ENCODE assay signal across 8 cellular contexts in the genomic region with DNA sequence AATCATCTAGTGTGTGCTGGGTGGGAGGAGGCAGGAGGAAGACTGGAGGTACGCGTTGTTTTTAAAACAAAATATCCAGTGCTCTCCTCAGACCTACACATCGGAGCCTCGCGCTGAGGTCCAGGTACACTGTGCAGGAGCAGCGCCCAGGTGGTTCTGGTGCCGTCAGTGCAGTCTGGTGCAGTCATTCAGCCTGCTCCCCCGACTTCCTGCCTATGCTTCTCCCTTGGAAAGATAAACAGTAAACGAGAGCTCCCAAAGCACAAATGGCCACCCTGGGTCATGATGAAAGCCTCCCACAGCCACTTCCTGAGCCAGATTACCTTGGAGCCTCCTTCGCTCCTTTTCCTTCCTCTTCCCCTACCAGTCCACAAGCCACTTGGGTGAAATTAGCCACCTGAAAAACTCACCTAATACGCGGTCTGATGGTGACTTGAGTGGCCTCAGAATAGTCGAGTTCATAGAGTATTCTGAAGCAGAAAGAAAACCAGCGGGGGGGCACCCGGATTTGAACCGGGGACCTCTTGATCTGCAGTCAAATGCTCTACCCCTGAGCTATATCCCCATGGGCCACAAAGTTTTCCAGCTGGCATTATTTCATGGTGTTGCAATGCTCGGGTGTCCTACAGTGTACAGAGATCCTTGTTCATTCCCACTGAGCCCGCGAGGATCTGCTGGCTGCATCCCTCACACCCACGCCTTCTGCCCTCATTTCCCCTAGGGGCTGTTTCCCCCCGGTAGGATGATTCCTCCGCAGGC.
A peak's percentile ranks its signal among the peaks of the same experiment; 100 is the strongest.
DNase-seq lines count a peak whose midpoint lies in the region; ATAC-seq, FAIRE-seq and TF ChIP-seq lines count a peak whose summit lies in the region.

No MANE protein-coding gene starts in this region.

- H3K79me1 ChIP-seq in H1 (ENCODE audit: low read depth, low read length) = no peaks in the 10 kb centered on the region

- CTCF ChIA-PET in H1 (lab: Charles Lee; ENCODE audit: partially characterized antibody) = interaction anchor here (0.7 to 1.3 kb wide), 4 partner anchors 13 to 1342 kb away, joined by 3 to 9 read pairs (median 3); no protein-coding TSS in a partner anchor

- H3K23ac ChIP-seq in H1 (ENCODE audit: insufficient read length) = no peak overlapping the region

- H3K56ac ChIP-seq in H1 (replicated peaks; ENCODE audit: insufficient read length, low read depth, low read length) = no peak overlapping the region

- H2BK120ac ChIP-seq in H1 (replicated peaks; ENCODE audit: low read depth, low read length) = no peak overlapping the region

- H3K4me2 ChIP-seq in GM23338 (peak overlapping the region; percentile 79), H1 (ENCODE audit: insufficient read depth in 1 of 2, low read depth in 2 of 2, low read length in 2 of 2) (peak overlapping the region; percentile 61 to 68), neural progenitor cell (no peak overlapping the region)

- 46% methylated on average over 22 of the region's 22 CpGs; no CpG with 5 or more reads in 1 of the 2 experiments for WGBS in H1 (ENCODE audit: extremely low coverage in 1 of 2, insufficient coverage in 1 of 2, insufficient read length in 1 of 2, insufficient replicate concordance in 2 of 2, low coverage in 1 of 2, low lambda C conversion rate in 2 of 2, missing lambda C conversion rate in 1 of 2), 2 experiments

- no peak for TF ChIP-seq EP300 in H1 (IDR thresholded peaks at IDR 0.05; ENCODE audit: borderline replicate concordance in 1 of 2, low read depth in 2 of 2, low read length in 2 of 2)

- no peak overlapping the region for H3K18ac ChIP-seq in H1 (ENCODE audit: extremely low read depth, low read length)

- H3K79me2 ChIP-seq in GM23338 (replicated peaks; ENCODE audit: insufficient read depth) (no peaks in the 10 kb centered on the region), H1 (ENCODE audit: control insufficient read depth in 1 of 2, insufficient read depth in 2 of 2, low read length in 2 of 2) (no peaks in the 10 kb centered on the region), neural progenitor cell (ENCODE audit: low read depth) (no peaks in the 10 kb centered on the region)

- DNase-seq in GM23338 (ENCODE audit: low spot score) (peak; percentile 92), NCI-H2171 (lab: John Stamatoyannopoulos, UW) (peak; percentile 67), H1 (ENCODE audit: low read depth in 1 of 2, low spot score in 2 of 2) (peak; percentile 61 to 97), neural progenitor cell (ENCODE audit: low spot score) (peak; percentile 73), NOMO-1 (lab: John Stamatoyannopoulos, UW; ENCODE audit: unreplicated experiment in 2 of 2) (no peak)
- DNase-seq in activated effector memory CD4-positive, alpha-beta T cell treated with Interleukin-2 at 50 U/mL for 16 hours = no peak

- no peaks in the 10 kb centered on the region for H3K9me2 ChIP-seq in GM23338 (ENCODE audit: insufficient read depth)

- H3K9me3 Mint-ChIP-seq in GM23338 (peaks cover 8% of the 10 kb centered on the region; the same call in 2 of the 3 replicates), neural progenitor cell (peaks cover 10% of the 10 kb centered on the region)

- H2BK15ac ChIP-seq in H1 (ENCODE audit: low read length) = 0 out of 2 replicates have a peak overlapping the region, but pooled peaks have one; percentile 81

- TF ChIP-seq RAD21 in H1 (IDR thresholded peaks at IDR 0.05 in 1 of 2, conservative IDR thresholded peaks at IDR 0.05 in 1 of 2; ENCODE audit: low read depth in 2 of 2, low read length in 2 of 2) = no peak

- H2AFZ ChIP-seq in GM23338 = peak overlapping the region; percentile 82
- H2AFZ ChIP-seq in H1 (ENCODE audit: low read length) = no peak overlapping the region
- no peak overlapping the region for H2AFZ ChIP-seq in neural progenitor cell (replicated peaks)

- H3K27ac Mint-ChIP-seq in GM23338 (peak overlapping the region; percentile 20; the same call in 1 of the 2 replicates), neural progenitor cell (no peak overlapping the region)

- TF ChIP-seq POLR2A in H1 (IDR thresholded peaks at IDR 0.05; ENCODE audit: control extremely low read depth in 1 of 2, low read depth in 2 of 2, low read length in 2 of 2) = no peak

- H3K27me3 ChIP-seq in GM23338 (ENCODE audit: insufficient read depth) = peaks cover 22% of the 10 kb centered on the region
- H3K27me3 ChIP-seq in H1 (replicated peaks in 1 of 4; ENCODE audit: control insufficient read depth in 3 of 4, extremely low read depth in 1 of 4, insufficient read depth in 3 of 4, low read length in 3 of 4) = no peaks in the 10 kb centered on the region
- H3K27me3 ChIP-seq in neural progenitor cell = peaks cover 46% of the 10 kb centered on the region

- H3K4me3 ChIP-seq in GM23338 (peak overlapping the region; percentile 58), H1 (ENCODE audit: extremely low read depth in 1 of 4, insufficient read depth in 2 of 4, low read depth in 3 of 4, low read length in 4 of 4) (peak overlapping the region; percentile 27 to 62 (median 42); a peak in 6 of 8 replicates), neural progenitor cell (no peak overlapping the region)

- peaks cover 17% of the 10 kb centered on the region for H3K4me1 ChIP-seq in GM23338 (ENCODE audit: insufficient read depth)
- peaks cover 0 to 2% (median 0%) of the 10 kb centered on the region in 4 experiments; a peak in 3 of 7 replicates for H3K4me1 ChIP-seq in H1 (replicated peaks in 1 of 4; ENCODE audit: control insufficient read depth in 3 of 4, insufficient read depth in 4 of 4, low read length in 3 of 4)
- no peaks in the 10 kb centered on the region for H3K4me1 ChIP-seq in neural progenitor cell

- H4K20me1 ChIP-seq in GM23338 (replicated peaks; ENCODE audit: insufficient read depth) (no peaks in the 10 kb centered on the region), H1 (replicated peaks in 1 of 2; ENCODE audit: control insufficient read depth in 1 of 2, insufficient read depth in 2 of 2, low read length in 2 of 2) (peaks cover 0 to 1% of the 10 kb centered on the region in 2 experiments), neural progenitor cell (ENCODE audit: low read depth) (no peaks in the 10 kb centered on the region)

- no peak overlapping the region for H3K9ac ChIP-seq in H1 (replicated peaks in 1 of 4; ENCODE audit: extremely low read depth in 1 of 4, low read depth in 3 of 4, low read length in 3 of 4)
- no peak overlapping the region for H3K9ac ChIP-seq in neural progenitor cell

- POLR2A ChIA-PET in H1 (lab: Charles Lee; ENCODE audit: partially characterized antibody) = interaction anchor here (1.0 kb wide), 1 partner anchor 10 kb away, joined by 4 read pairs; no protein-coding TSS in a partner anchor

- peak overlapping the region; percentile 73 for H3K4me3 Mint-ChIP-seq in GM23338
- peak overlapping the region; percentile 19 for H3K4me3 Mint-ChIP-seq in neural progenitor cell

- no peak overlapping the region for H3K14ac ChIP-seq in H1 (ENCODE audit: insufficient read length)

- 0 out of 4 replicates have a peak, but pooled peaks cover 0 to 5% of the 10 kb centered on the region in 2 experiments for H3K9me3 ChIP-seq in H1 (ENCODE audit: insufficient read depth in 2 of 2, low read depth in 1 of 2, low read length in 1 of 2)
- H3K9me3 ChIP-seq in neural progenitor cell (ENCODE audit: low read depth) = no peaks in the 10 kb centered on the region

- FAIRE-seq in H1 (lab: Jason Lieb, UNC) = peak; percentile 80

- H2BK5ac ChIP-seq in H1 (ENCODE audit: low read depth, low read length) = peak overlapping the region; percentile 85; the same call in 1 of the 2 replicates

- H3K36me3 ChIP-seq in GM23338 (ENCODE audit: insufficient read depth) (no peaks in the 10 kb centered on the region), H1 (ENCODE audit: control insufficient read depth in 2 of 4, insufficient read depth in 4 of 4, low read length in 3 of 4) (no peaks in the 10 kb centered on the region), neural progenitor cell (no peaks in the 10 kb centered on the region)

- H3K4me1 Mint-ChIP-seq in GM23338 (peaks cover 27% of the 10 kb centered on the region), neural progenitor cell (peaks cover 5% of the 10 kb centered on the region)

- H3K4ac ChIP-seq in H1 (replicated peaks; ENCODE audit: insufficient read length, low read depth, low read length) = no peak overlapping the region

- H3K36me3 Mint-ChIP-seq in GM23338 (ENCODE audit: low read depth) (peaks cover 7% of the 10 kb centered on the region; the same call in 2 of the 3 replicates), neural progenitor cell (peaks cover 4% of the 10 kb centered on the region)

- H3K27me3 Mint-ChIP-seq in GM23338 (ENCODE audit: insufficient read depth, low read depth, poor library complexity) (peaks cover 11% of the 10 kb centered on the region), neural progenitor cell (ENCODE audit: insufficient read depth, low read depth) (peaks cover 23% of the 10 kb centered on the region)

- peaks cover 2% of the 10 kb centered on the region; the same call in 1 of the 2 replicates for H3K23me2 ChIP-seq in H1 (ENCODE audit: low read depth, low read length)

- no peak overlapping the region for H4K8ac ChIP-seq in H1 (ENCODE audit: extremely low read depth, insufficient read depth, low read length)

- ATAC-seq in GM23338 (peak; percentile 77), GM18502 (IDR thresholded peaks at IDR 0.05; ENCODE audit: poor library complexity, unreplicated experiment) (no peak)
- ATAC-seq in activated CD4-positive, CD25-positive, alpha-beta regulatory T cell treated with anti-CD3 and anti-CD28 coated beads, Interleukin-2, amount 50 U/mL, for 24 hours = no peak

- H4K5ac ChIP-seq in H1 (ENCODE audit: insufficient read length, low read depth, low read length) = no peak overlapping the region

- no peak overlapping the region for H4K91ac ChIP-seq in H1 (replicated peaks; ENCODE audit: insufficient read length, low read length)

- H3K27ac ChIP-seq in GM23338 (ENCODE audit: low read depth) (no peak overlapping the region), H1 (ENCODE audit: low read depth, low read length) (no peak overlapping the region), neural progenitor cell (no peak overlapping the region)

- TF ChIP-seq CTCF in GM23338 (conservative IDR thresholded peaks at IDR 0.05; ENCODE audit: low read depth in 2 of 2) (no peak), H1 (IDR thresholded peaks at IDR 0.05; ENCODE audit: control extremely low read depth in 1 of 3, insufficient read depth in 1 of 3, low read depth in 1 of 3, low read length in 3 of 3) (no peak), neural progenitor cell (IDR thresholded peaks at IDR 0.05) (no peak)

- H3F3A ChIP-seq in GM23338 (replicated peaks; ENCODE audit: low read depth) = peaks cover 4% of the 10 kb centered on the region; the same call in 1 of the 2 replicates
- H3F3A ChIP-seq in neural progenitor cell (ENCODE audit: low read depth) = no peaks in the 10 kb centered on the region

- no peak overlapping the region for H2AK5ac ChIP-seq in H1 (ENCODE audit: low read depth, low read length)

- no peak overlapping the region for H2BK12ac ChIP-seq in H1 (ENCODE audit: low read depth, low read length)

- H2BK20ac ChIP-seq in H1 (ENCODE audit: low read length) = peak overlapping the region; percentile 90; the same call in 1 of the 2 replicates

TF ChIP-seq in GM23338, 12 proteins besides CTCF, POLR2A, EP300 and RAD21:
- TF ChIP-seq ZNF114 (CRISPR knock-in tag; IDR thresholded peaks at IDR 0.05) = no peak
- no peak for TF ChIP-seq EZH2 (IDR thresholded peaks at IDR 0.05; ENCODE audit: low read depth, unreplicated experiment)

TF ChIP-seq in H1, 55 proteins besides CTCF, POLR2A, EP300 and RAD21 (continues in another document):
- TF ChIP-seq SIX5 (IDR thresholded peaks at IDR 0.05; ENCODE audit: low read depth, low read length) = no peak

Comparison
In these comparisons a context has a peak if more than half of its experiments do, and no peak if none do; other contexts are left out.
1. DNase-seq: peak in GM23338 (single experiment), NCI-H2171 (single experiment), H1 (2 of 2) and neural progenitor cell (single experiment); none in NOMO-1 (0 of 2) and activated effector memory CD4-positive, alpha-beta T cell treated with Interleukin-2 at 50 U/mL for 16 hours (single experiment).